Comparison of ENCODE assay signal across 9 cellular contexts in genomic region chr11:113474362-113475159, GRCh38. TPM values are rescaled to one million over a fixed set of nuclear protein-coding genes. Genes with fewer than 3 reads are reported as not detected.
DNase-seq lines count a peak whose midpoint lies in the region; ATAC-seq and TF ChIP-seq lines count a peak whose summit lies in the region.
"Had no signal": no experiment of that assay in that cellular context is flagged by ENCODE, and none has a peak within 500 bp of the region (broad histone marks: within the 10 kb centered on the region; RNA-seq: fewer than 3 reads in every experiment).

No MANE protein-coding gene starts in this region.

- peaks cover 10% of the 10 kb centered on the region for H3K4me1 ChIP-seq in neural progenitor cell
- H3K4me1 ChIP-seq in thoracic aorta (ENCODE audit: control insufficient read depth in 1 of 2, low read depth in 2 of 2) = peaks cover 0 to 5% of the 10 kb centered on the region in 2 donors

- H3K4me3 Mint-ChIP-seq in activated T-cell treated with anti-CD3 and anti-CD28 coated beads, Interleukin-2, amount 50 U/mL, for 72 hours = peak overlapping the region; percentile 37 to 43
- peak overlapping the region; percentile 83 for H3K4me3 Mint-ChIP-seq in neural progenitor cell

- H3K4me3 ChIP-seq in neural progenitor cell (peak overlapping the region; percentile 55), thoracic aorta (peak overlapping the region; percentile 61)

- no peaks in the 10 kb centered on the region for H3K9me3 Mint-ChIP-seq in activated T-cell treated with anti-CD3 and anti-CD28 coated beads, Interleukin-2, amount 50 U/mL, for 72 hours
- peaks cover 3% of the 10 kb centered on the region for H3K9me3 Mint-ChIP-seq in neural progenitor cell

- no peaks in the 10 kb centered on the region for H3K79me2 ChIP-seq in neural progenitor cell (ENCODE audit: low read depth)

- peaks cover 13% of the 10 kb centered on the region for H3K4me1 Mint-ChIP-seq in activated T-cell treated with anti-CD3 and anti-CD28 coated beads, Interleukin-2, amount 50 U/mL, for 72 hours (ENCODE audit: low read depth)
- H3K4me1 Mint-ChIP-seq in neural progenitor cell = peaks cover 8% of the 10 kb centered on the region

- ATAC-seq in activated T-cell treated with anti-CD3 and anti-CD28 coated beads, Interleukin-2, amount 50 U/mL, for 72 hours (replicated peaks in 1 of 2) = peak; percentile 55 to 58
- ATAC-seq in thoracic aorta (ENCODE audit: insufficient number of reproducible peaks, low FRiP score, low read depth) (no peak), GM21447 (IDR thresholded peaks at IDR 0.05; ENCODE audit: unreplicated experiment) (no peak)

- no peak overlapping the region for H2AFZ ChIP-seq in neural progenitor cell (replicated peaks)

- peak overlapping the region; percentile 99 for H3K4me2 ChIP-seq in neural progenitor cell

- no peak overlapping the region for H3K27ac Mint-ChIP-seq in activated T-cell treated with anti-CD3 and anti-CD28 coated beads, Interleukin-2, amount 50 U/mL, for 72 hours
- H3K27ac Mint-ChIP-seq in neural progenitor cell = no peak overlapping the region

- DNase-seq in DMS79 treated with DMSO at 0.1 percent for 48 hours (lab: John Stamatoyannopoulos, UW) (peak; percentile 62), DMS79 (lab: John Stamatoyannopoulos, UW) (no peak), NCI-H82 (lab: John Stamatoyannopoulos, UW) (peak; percentile 69), fibroblast of the conjunctiva (ENCODE audit: low read depth) (peak; percentile 29), neural progenitor cell (ENCODE audit: low spot score) (peak; percentile 95), thoracic aorta (ENCODE audit: low spot score) (peak; percentile 18)
- peak; percentile 60 to 70 for DNase-seq in activated T-cell treated with anti-CD3 and anti-CD28 coated beads, Interleukin-2, amount 50 U/mL, for 72 hours

- no peaks in the 10 kb centered on the region for H3K9me3 ChIP-seq in neural progenitor cell (ENCODE audit: low read depth)
- no peaks in the 10 kb centered on the region for H3K9me3 ChIP-seq in thoracic aorta

- H3K27ac ChIP-seq in neural progenitor cell (no peak overlapping the region), thoracic aorta (no peak overlapping the region)
- H3K27ac ChIP-seq: 22Rv1 had no signal

- H3K36me3 ChIP-seq in neural progenitor cell (no peaks in the 10 kb centered on the region), thoracic aorta (no peaks in the 10 kb centered on the region)

- TF ChIP-seq CTCF in neural progenitor cell (IDR thresholded peaks at IDR 0.05) (no peak), thoracic aorta (IDR thresholded peaks at IDR 0.05) (no peak)

- peaks cover 66% of the 10 kb centered on the region for H3K27me3 Mint-ChIP-seq in activated T-cell treated with anti-CD3 and anti-CD28 coated beads, Interleukin-2, amount 50 U/mL, for 72 hours (ENCODE audit: low read depth)
- peaks cover 49% of the 10 kb centered on the region for H3K27me3 Mint-ChIP-seq in neural progenitor cell (ENCODE audit: insufficient read depth, low read depth)

- no peak overlapping the region for H3K9ac ChIP-seq in neural progenitor cell

- no peaks in the 10 kb centered on the region for H3K36me3 Mint-ChIP-seq in activated T-cell treated with anti-CD3 and anti-CD28 coated beads, Interleukin-2, amount 50 U/mL, for 72 hours (ENCODE audit: insufficient read depth in 2 of 2)
- no peaks in the 10 kb centered on the region for H3K36me3 Mint-ChIP-seq in neural progenitor cell

- peaks cover 23% of the 10 kb centered on the region for H4K20me1 ChIP-seq in neural progenitor cell (ENCODE audit: low read depth)

- peaks cover 66% of the 10 kb centered on the region for H3K27me3 ChIP-seq in neural progenitor cell
- peaks cover 8% of the 10 kb centered on the region for H3K27me3 ChIP-seq in thoracic aorta (replicated peaks; ENCODE audit: insufficient read depth)

- peaks cover 5% of the 10 kb centered on the region for H3F3A ChIP-seq in neural progenitor cell (ENCODE audit: low read depth)

RNA-seq across cellular contexts. Expression of gene DRD2, which starts 0.6 kb away (rescaled TPM):
- total RNA-seq in activated T-cell treated with anti-CD3 and anti-CD28 coated beads, Interleukin-2, amount 50 U/mL, for 72 hours = under 1 TPM; 0.12 to 0.30 TPM
- total RNA-seq in neural progenitor cell (ENCODE audit: low replicate concordance) (0.06 and 0.21 TPM in 2 replicates), thoracic aorta (not detected)

Comparison
In these comparisons a context has a peak if more than half of its experiments do, and no peak if none do; other contexts are left out.
1. ATAC-seq: peak in activated T-cell treated with anti-CD3 and anti-CD28 coated beads, Interleukin-2, amount 50 U/mL, for 72 hours (2 of 2); none in thoracic aorta (single experiment) and GM21447 (single experiment).